8 cellular contexts compared by ENCODE assay signal in genomic region chr7:39623312-39624201, GRCh38. TPM values are rescaled to one million over a fixed set of nuclear protein-coding genes. Genes with fewer than 3 reads are reported as not detected.
DNase-seq lines count a peak whose midpoint lies in the region; ATAC-seq and TF ChIP-seq lines count a peak whose summit lies in the region.

RALA (plus strand) TSS chr7:39623572; CDS start chr7:39686668, 63,096 bp downstream.

- POLR2A ChIA-PET in GM10248 (lab: Yijun Ruan, JAX), result interaction anchor here (0.9 to 1.3 kb wide), 2 partner anchors 31 to 63 kb away, joined by 3 to 4 read pairs; no protein-coding TSS in a partner anchor

- H3K27me3 Mint-ChIP-seq in activated naive CD8-positive, alpha-beta T cell, result no peaks in the 10 kb centered on the region

- peak within 1 kb of the TSS; percentile 98 for H3K4me3 Mint-ChIP-seq in activated naive CD8-positive, alpha-beta T cell

- no peaks in the 10 kb centered on the region for H3K9me3 Mint-ChIP-seq in activated naive CD8-positive, alpha-beta T cell (ENCODE audit: low read depth)

- CTCF ChIA-PET in GM10248 (lab: Yijun Ruan, JAX), result interaction anchor here (1.0 to 4.2 kb wide), 10 partner anchors 10 to 112 kb away, joined by 3 to 24 read pairs (median 4); no protein-coding TSS in a partner anchor

- H3K27ac Mint-ChIP-seq in activated naive CD8-positive, alpha-beta T cell, result peak within 1 kb of the TSS; percentile 95

- DNase-seq in GM10248 (ENCODE audit: extremely low spot score), result peak; percentile 95
- peak; percentile 88 for DNase-seq in NCI-H1092 (lab: John Stamatoyannopoulos, UW)
- DNase-seq in SKM-1 treated with dmso at 0.1 percent for 144 hours (lab: John Stamatoyannopoulos, UW; ENCODE audit: unreplicated experiment), result peak; percentile 88
- peak; percentile 96 for DNase-seq in glomerular visceral epithelial cell (ENCODE audit: extremely low spot score)
- DNase-seq in omental fat pad (ENCODE audit: low spot score), result peak; percentile 72

- peak within 1 kb of the TSS; percentile 75 for H3K27ac ChIP-seq in temporal lobe (ENCODE audit: low read depth, low read length)

- peaks cover 10% of the 10 kb centered on the region for H3K36me3 Mint-ChIP-seq in activated naive CD8-positive, alpha-beta T cell

- TF ChIP-seq CTCF in GM10248 (IDR thresholded peaks at IDR 0.05; ENCODE audit: control extremely low read depth, extremely low read depth, low read depth, missing control alignments) (no peak), omental fat pad (IDR thresholded peaks at IDR 0.05) (no peak)

- ATAC-seq in HG02588 (IDR thresholded peaks at IDR 0.05; ENCODE audit: unreplicated experiment), result peak; percentile 94
- ATAC-seq in omental fat pad (ENCODE audit: low FRiP score), result peak; percentile 98

- H3K4me1 Mint-ChIP-seq in activated naive CD8-positive, alpha-beta T cell (ENCODE audit: low read depth), result peaks cover 54% of the 10 kb centered on the region

RNA-seq across cellular contexts. Expression of gene RALA, which starts in this region (rescaled TPM):
- total RNA-seq in omental fat pad (10 to 100 TPM; 14.0 to 26.8 (median 17.9) TPM), temporal lobe (45.2 TPM)

Comparison
In these comparisons a context has a peak if more than half of its experiments do, and no peak if none do; other contexts are left out.
1. Peak in every context shown above with its lines: DNase-seq, ATAC-seq and H3K27ac ChIP-seq.